1 cellular context compared by ENCODE assay signal in genomic region chr9:127450831-127451680, GRCh38.
TF ChIP-seq lines count a peak whose summit lies in the region.

Gene LRSAM1 (plus strand): TSS chr9:127451510. CDS start chr9:127454528, 3,018 bp downstream.
Gene RPL12 (minus strand): TSS chr9:127451406. CDS start chr9:127451317, 89 bp downstream.

TF ChIP-seq in HepG2, 621 proteins besides CTCF, POLR2A, EP300 and RAD21 (continued from another document and continues in another):
- TF ChIP-seq RERE (CRISPR knock-in tag; IDR thresholded peaks at IDR 0.05; ENCODE audit: low read depth) = 0 out of 2 replicates have a peak, but pooled peaks have one; percentile 49
- TF ChIP-seq YY1 (IDR thresholded peaks at IDR 0.05; ENCODE audit: insufficient read depth, insufficient replicate concordance, low read depth, low read length) = peak; percentile 99
- no peak; the same call in 1 of the 2 replicates for TF ChIP-seq ZBED4 (CRISPR knock-in tag; IDR thresholded peaks at IDR 0.05; ENCODE audit: borderline replicate concordance)
- TF ChIP-seq ZNF614 (CRISPR knock-in tag; IDR thresholded peaks at IDR 0.05; ENCODE audit: borderline replicate concordance) = peak; percentile 72; the same call in 1 of the 2 replicates
- no peak for TF ChIP-seq ZNF260 (CRISPR knock-in tag; IDR thresholded peaks at IDR 0.05; ENCODE audit: borderline replicate concordance, low read depth)
- no peak for TF ChIP-seq REXO4 (CRISPR knock-in tag; IDR thresholded peaks at IDR 0.05; ENCODE audit: borderline replicate concordance)
- 0 out of 2 replicates have a peak, but pooled peaks have one; percentile 55 for TF ChIP-seq HINFP (CRISPR knock-in tag; IDR thresholded peaks at IDR 0.05; ENCODE audit: low read depth)
- peak; percentile 72; the same call in 1 of the 2 replicates for TF ChIP-seq ZNF678 (CRISPR knock-in tag; IDR thresholded peaks at IDR 0.05)
- peak; percentile 24; the same call in 1 of the 2 replicates for TF ChIP-seq ZNF629 (CRISPR knock-in tag; conservative IDR thresholded peaks at IDR 0.05)
- peak; percentile 93 for TF ChIP-seq ZNF275 (CRISPR knock-in tag; IDR thresholded peaks at IDR 0.05; ENCODE audit: borderline replicate concordance)
- TF ChIP-seq SMAD1 (CRISPR knock-in tag; IDR thresholded peaks at IDR 0.05; ENCODE audit: borderline replicate concordance, low read depth) = peak; percentile 93; the same call in 1 of the 2 replicates
- TF ChIP-seq ATF2 (CRISPR knock-in tag; IDR thresholded peaks at IDR 0.05) = peak; percentile 94
- TF ChIP-seq BORCS8-MEF2B (CRISPR knock-in tag; IDR thresholded peaks at IDR 0.05) = peak; percentile 77; the same call in 1 of the 2 replicates
- TF ChIP-seq ZNF674 (CRISPR knock-in tag; IDR thresholded peaks at IDR 0.05; ENCODE audit: low read depth) = no peak
- no peak for TF ChIP-seq CENPX (CRISPR knock-in tag; IDR thresholded peaks at IDR 0.05)
- no peak for TF ChIP-seq FLYWCH1 (CRISPR knock-in tag; IDR thresholded peaks at IDR 0.05)
- TF ChIP-seq EED (CRISPR knock-in tag; IDR thresholded peaks at IDR 0.05) = 0 out of 2 replicates have a peak, but pooled peaks have one; percentile 67
- no peak for TF ChIP-seq EHMT2 (IDR thresholded peaks at IDR 0.05; ENCODE audit: borderline replicate concordance, low read depth, low read length)
- TF ChIP-seq SRY (CRISPR knock-in tag; IDR thresholded peaks at IDR 0.05) = peak; percentile 49; the same call in 1 of the 2 replicates
- no peak for TF ChIP-seq ATRX (CRISPR knock-in tag; IDR thresholded peaks at IDR 0.05; ENCODE audit: borderline replicate concordance)
- no peak for TF ChIP-seq MLLT10 (CRISPR knock-in tag; IDR thresholded peaks at IDR 0.05)
- no peak for TF ChIP-seq ZNF282 (IDR thresholded peaks at IDR 0.05; ENCODE audit: partially characterized antibody)
- TF ChIP-seq SIX4 (CRISPR knock-in tag; IDR thresholded peaks at IDR 0.05) = peak; percentile 57
- TF ChIP-seq CEBPB (IDR thresholded peaks at IDR 0.05; ENCODE audit: borderline replicate concordance, low read depth, low read length) = no peak
- peak; percentile 86 for TF ChIP-seq KDM2A (CRISPR knock-in tag; IDR thresholded peaks at IDR 0.05; ENCODE audit: borderline replicate concordance, low read depth)
- TF ChIP-seq HCFC1 (IDR thresholded peaks at IDR 0.05; ENCODE audit: low read depth, low read length) = peak; percentile 93
- no peak; the same call in 1 of the 2 replicates for TF ChIP-seq ZBTB21 (CRISPR knock-in tag; IDR thresholded peaks at IDR 0.05)
- TF ChIP-seq GATA4 (IDR thresholded peaks at IDR 0.05; ENCODE audit: borderline replicate concordance, low read depth) = peak; percentile 88
- TF ChIP-seq ZNF660 (CRISPR knock-in tag; IDR thresholded peaks at IDR 0.05; ENCODE audit: borderline replicate concordance, low read depth) = no peak
- peak; percentile 91 for TF ChIP-seq TGIF2 (CRISPR knock-in tag; IDR thresholded peaks at IDR 0.05)
- TF ChIP-seq TFDP2 (CRISPR knock-in tag; IDR thresholded peaks at IDR 0.05) = peak; percentile 73
- TF ChIP-seq ARNT (IDR thresholded peaks at IDR 0.05) = no peak
- no peak for TF ChIP-seq ATAD3A (CRISPR knock-in tag; IDR thresholded peaks at IDR 0.05)
- TF ChIP-seq ZNF574 (CRISPR knock-in tag; IDR thresholded peaks at IDR 0.05) = peak; percentile 93
- 0 out of 2 replicates have a peak, but pooled peaks have one; percentile 77 for TF ChIP-seq E2F2 (CRISPR knock-in tag; IDR thresholded peaks at IDR 0.05; ENCODE audit: borderline replicate concordance)
- TF ChIP-seq FOXJ3 (CRISPR knock-in tag; IDR thresholded peaks at IDR 0.05; ENCODE audit: borderline replicate concordance) = peak; percentile 66
- TF ChIP-seq SRSF9 (IDR thresholded peaks at IDR 0.05; ENCODE audit: borderline replicate concordance, insufficient read depth, low read depth, low read length, poor library complexity, severe bottlenecking) = no peak
- peak; percentile 83; the same call in 1 of the 2 replicates for TF ChIP-seq ZNF792 (CRISPR knock-in tag; IDR thresholded peaks at IDR 0.05)
- peak; percentile 81; the same call in 1 of the 2 replicates for TF ChIP-seq ZNF619 (CRISPR knock-in tag; IDR thresholded peaks at IDR 0.05)
- TF ChIP-seq ETV6 (CRISPR knock-in tag; conservative IDR thresholded peaks at IDR 0.05) = 0 out of 2 replicates have a peak, but pooled peaks have one; percentile 30
- TF ChIP-seq ZNF296 (CRISPR knock-in tag; conservative IDR thresholded peaks at IDR 0.05) = no peak
- peak; percentile 99 for TF ChIP-seq HOXA3 (CRISPR knock-in tag; IDR thresholded peaks at IDR 0.05)
- TF ChIP-seq LBX2 (CRISPR knock-in tag; IDR thresholded peaks at IDR 0.05; ENCODE audit: borderline replicate concordance) = no peak; the same call in 1 of the 2 replicates
